In genomic region chr18:34659579-34660517, GRCh38 we compare ENCODE assay signal across 8 cellular contexts. TPM values are rescaled to one million over a fixed set of nuclear protein-coding genes. Genes with fewer than 3 reads are reported as not detected.
DNase-seq lines count a peak whose midpoint lies in the region; ATAC-seq lines count a peak whose summit lies in the region.

No MANE protein-coding gene starts in this region.

- DNase-seq in ELF-1 (ENCODE audit: low read depth, low spot score): peak; percentile 86
- DNase-seq in NCI-H146 (lab: John Stamatoyannopoulos, UW): peak; percentile 89
- peak in 52 of 58 donors; percentile 8 to 85 (median 49) for DNase-seq in anterior cingulate cortex (lab: John Stamatoyannopoulos, UW)
- DNase-seq in left ventricle myocardium superior: peak; percentile 80
- DNase-seq in posterior cingulate gyrus: peak; percentile 23 to 93 (median 60)
- DNase-seq in activated CD8-positive, alpha-beta memory T cell treated with anti-CD3 and anti-CD28 coated beads, Interleukin-2, amount 50 U/mL, for 4 hours: no peak
- DNase-seq in NCI-H82 (lab: John Stamatoyannopoulos, UW): no peak

- intact Hi-C loops in left ventricle myocardium superior (cut with micrococcal nuclease) (no loop called here), posterior cingulate gyrus (cut with DNase I) (loop anchor here (5.0 to 10.0 kb wide), 2 partner anchors 127 to 165 kb away; no protein-coding TSS in a partner anchor)

- ATAC-seq in left ventricle myocardium superior: peak; percentile 96
- ATAC-seq in GM21786 (IDR thresholded peaks at IDR 0.05; ENCODE audit: unreplicated experiment): no peak

RNA-seq across cellular contexts. Expression of gene DTNA, which starts 50.2 kb away (rescaled TPM):
- 140 TPM for total RNA-seq in left ventricle myocardium superior

Comparison
In these comparisons a context has a peak if more than half of its experiments do, and no peak if none do; other contexts are left out.
1. DNase-seq: peak in ELF-1 (single experiment), NCI-H146 (single experiment), anterior cingulate cortex (52 of 58), left ventricle myocardium superior (single experiment) and posterior cingulate gyrus (10 of 10); none in activated CD8-positive, alpha-beta memory T cell treated with anti-CD3 and anti-CD28 coated beads, Interleukin-2, amount 50 U/mL, for 4 hours (single experiment) and NCI-H82 (single experiment).